ENCODE assay signal across 19 cellular contexts in the genomic region with DNA sequence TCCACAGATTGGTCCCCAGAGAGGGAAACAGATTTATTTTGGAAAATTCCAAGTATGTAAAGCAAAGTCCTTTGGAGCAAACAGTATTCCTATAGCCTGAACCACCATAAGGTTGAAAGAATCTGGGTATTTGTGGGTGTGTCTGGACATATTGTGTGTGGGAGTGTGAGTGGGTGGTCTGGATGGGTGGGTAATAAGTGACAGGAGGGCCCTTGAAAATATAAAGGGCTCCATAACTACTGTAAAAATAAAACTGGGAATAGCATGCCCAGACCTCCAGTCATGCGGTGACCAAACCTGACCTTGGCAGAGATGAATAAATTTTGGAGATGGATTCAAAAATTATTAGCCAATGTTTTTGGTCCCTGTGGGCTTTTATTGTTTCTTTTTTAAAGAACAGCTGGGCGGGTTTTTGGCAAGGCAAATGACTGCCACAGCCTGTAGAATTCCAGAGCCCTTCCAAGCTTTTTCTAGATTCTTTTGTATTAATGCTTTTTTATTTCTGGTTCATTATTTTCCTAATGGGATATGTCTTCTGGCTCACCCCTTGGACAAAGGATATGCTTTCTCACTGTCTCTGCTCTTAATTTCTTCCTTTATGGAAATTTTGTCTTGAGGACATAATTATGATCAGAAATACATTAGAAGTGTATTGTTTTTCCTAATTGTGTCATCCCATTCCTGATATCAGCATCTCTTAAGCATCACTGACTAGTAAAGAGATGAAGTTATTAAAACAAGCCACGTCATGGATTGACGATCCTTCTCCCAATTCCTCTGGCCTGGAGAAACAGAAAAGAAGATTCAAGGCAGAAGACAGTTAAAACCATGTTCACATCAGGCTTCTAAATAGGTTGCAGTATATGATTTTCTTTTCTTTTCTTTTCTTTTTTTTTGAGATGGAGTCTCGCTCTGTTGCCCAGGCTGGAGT.
DNase-seq lines count a peak whose midpoint lies in the region; ATAC-seq and TF ChIP-seq lines count a peak whose summit lies in the region.
"Had no signal": no experiment of that assay in that cellular context is flagged by ENCODE, and none has a peak within 500 bp of the region (broad histone marks: within the 10 kb centered on the region; RNA-seq: fewer than 3 reads in every experiment).

No MANE protein-coding gene starts in this region.

- WGBS in prostate gland: 66% methylated on average over 5 of the region's 5 CpGs

- ATAC-seq in GM21360 (IDR thresholded peaks at IDR 0.05; ENCODE audit: unreplicated experiment): no peak
- ATAC-seq: natural killer cell had no signal

- H3K4me1 ChIP-seq in HEK293 (ENCODE audit: control insufficient read depth, insufficient read depth, low read length) (no peaks in the 10 kb centered on the region), prostate gland (replicated peaks) (no peaks in the 10 kb centered on the region)

- TF ChIP-seq POLR2A in prostate gland (IDR thresholded peaks at IDR 0.05): no peak

- H3K4me3 ChIP-seq in HEK293 (ENCODE audit: low read depth, low read length) (no peak overlapping the region), fibroblast of mammary gland (ENCODE audit: control insufficient read depth, low read depth, low read length) (no peak overlapping the region), prostate gland (no peak overlapping the region)

- CTCF ChIA-PET in HEK293 (lab: Yijun Ruan, JAX): interaction anchor here (0.5 kb wide), 1 partner anchor 72 kb away, joined by 3 read pairs; no protein-coding TSS in a partner anchor

- H3K9me3 ChIP-seq in HEK293 (ENCODE audit: control insufficient read depth, insufficient read depth, low read depth, low read length) (no peaks in the 10 kb centered on the region), prostate gland (no peaks in the 10 kb centered on the region)

- H3K27ac ChIP-seq in HEK293 (ENCODE audit: extremely low read depth, low read depth, low read length) (no peak overlapping the region), prostate gland (no peak overlapping the region)
- H3K27ac ChIP-seq: C4-2B had no signal

- TF ChIP-seq CTCF in HEK293 (tag by site-specific recombination; IDR thresholded peaks at IDR 0.05) (no peak), fibroblast of mammary gland (conservative IDR thresholded peaks at IDR 0.05; ENCODE audit: control insufficient read depth, insufficient read depth, low read depth, low read length) (no peak), prostate gland (IDR thresholded peaks at IDR 0.05) (no peak)

- POLR2A ChIA-PET in HEK293 (lab: Yijun Ruan, JAX): interaction anchor here (0.6 kb wide), 1 partner anchor 318 kb away, joined by 5 read pairs; no protein-coding TSS in a partner anchor

- no peaks in the 10 kb centered on the region for H3K27me3 ChIP-seq in prostate gland (replicated peaks; ENCODE audit: insufficient read depth)

- peak; percentile 51 for DNase-seq in fibroblast of mammary gland (ENCODE audit: low read depth)
- peak; percentile 15 for DNase-seq in mucosa of gallbladder (ENCODE audit: low spot score)
- DNase-seq in stromal cell of bone marrow (ENCODE audit: low read depth): peak; percentile 74
- no peak for DNase-seq in prostate gland (ENCODE audit: low spot score)
- no peak for DNase-seq in activated effector memory CD4-positive, alpha-beta T cell treated with Interleukin-2 at 50 U/mL for 16 hours
- DNase-seq in dedifferentiated amniotic fluid mesenchymal stem cell (ENCODE audit: extremely low spot score): no peak
- DNase-seq: activated CD4-positive, alpha-beta T cell treated with anti-CD3 and anti-CD28 coated beads for 1 hour; activated naive CD4-positive, alpha-beta T cell treated with anti-CD3 and anti-CD28 coated beads, Interleukin-2, amount 10 ng/mL, durations not matched to agents 7 days and 5 days; activated T-cell treated with anti-CD3 and anti-CD28 coated beads, Interleukin-2, amount 50 U/mL, for 24 hours; GOT3; natural killer cell; NCI-H1436; NCI-H82; SHP77 treated with DMSO at 0.1 percent for 48 hours; stimulated activated CD8-positive, alpha-beta memory T cell treated with anti-CD3 and anti-CD28 coated beads, Interleukin-4, amount 100 ng/mL, for 48 hours; substantia nigra had no signal

- no peaks in the 10 kb centered on the region for H3K36me3 ChIP-seq in HEK293 (ENCODE audit: control insufficient read depth in 2 of 2, insufficient read depth in 1 of 2, low read length in 2 of 2)
- no peaks in the 10 kb centered on the region for H3K36me3 ChIP-seq in prostate gland

- intact Hi-C loops in prostate gland (cut with DNase I): loop anchor here (10.0 kb wide), 2 partner anchors 270 to 320 kb away; a partner anchor contains a TSS

TF ChIP-seq in HEK293, 187 proteins besides CTCF, POLR2A, EP300 and RAD21:
- TF ChIP-seq HOXC10 (CRISPR knock-in tag; IDR thresholded peaks at IDR 0.05) (no peak), ZNF266 (tag by site-specific recombination; IDR thresholded peaks at IDR 0.05; ENCODE audit: low read depth) (no peak), EGR2 (tag by site-specific recombination; IDR thresholded peaks at IDR 0.05; ENCODE audit: low read depth) (peak; percentile 55; the same call in 1 of the 2 replicates), ZFHX2 (tag by site-specific recombination; conservative IDR thresholded peaks at IDR 0.05) (peak; percentile 57; the same call in 1 of the 2 replicates)

Comparison
In these comparisons a context has a peak if more than half of its experiments do, and no peak if none do; other contexts are left out.
1. DNase-seq: peak in fibroblast of mammary gland (single experiment), mucosa of gallbladder (single experiment) and stromal cell of bone marrow (single experiment); none in prostate gland (single experiment), activated effector memory CD4-positive, alpha-beta T cell treated with Interleukin-2 at 50 U/mL for 16 hours (single experiment) and dedifferentiated amniotic fluid mesenchymal stem cell (single experiment).